Comparison of ENCODE assay signal across 8 cellular contexts in genomic region chr1:64486193-64486592, GRCh38.
"Had no signal": no experiment of that assay in that cellular context is flagged by ENCODE, and none has a peak within 500 bp of the region (broad histone marks: within the 10 kb centered on the region; RNA-seq: fewer than 3 reads in every experiment).

No MANE protein-coding gene starts in this region.

- DNase-seq: GM23248, GOT3, H7, H9, HCEC 1CT, HFFc6 had no signal

- H3K9me3 ChIP-seq: HAP-1 had no signal

- H3K4me3 ChIP-seq: GM23248, HAP-1 had no signal

- ATAC-seq: HCT116 had no signal

- H3K27ac ChIP-seq: GM23248 had no signal

- H3K9ac ChIP-seq: GM23248 had no signal

- H3K4me3 Mint-ChIP-seq: H9, HFFc6 had no signal

- H3K9me3 Mint-ChIP-seq: H9, HFFc6 had no signal

- H2AFZ ChIP-seq: GM23248 had no signal

- H3K27ac Mint-ChIP-seq: HFFc6 had no signal

- H3K36me3 ChIP-seq: HAP-1 had no signal
